In the genomic region with DNA sequence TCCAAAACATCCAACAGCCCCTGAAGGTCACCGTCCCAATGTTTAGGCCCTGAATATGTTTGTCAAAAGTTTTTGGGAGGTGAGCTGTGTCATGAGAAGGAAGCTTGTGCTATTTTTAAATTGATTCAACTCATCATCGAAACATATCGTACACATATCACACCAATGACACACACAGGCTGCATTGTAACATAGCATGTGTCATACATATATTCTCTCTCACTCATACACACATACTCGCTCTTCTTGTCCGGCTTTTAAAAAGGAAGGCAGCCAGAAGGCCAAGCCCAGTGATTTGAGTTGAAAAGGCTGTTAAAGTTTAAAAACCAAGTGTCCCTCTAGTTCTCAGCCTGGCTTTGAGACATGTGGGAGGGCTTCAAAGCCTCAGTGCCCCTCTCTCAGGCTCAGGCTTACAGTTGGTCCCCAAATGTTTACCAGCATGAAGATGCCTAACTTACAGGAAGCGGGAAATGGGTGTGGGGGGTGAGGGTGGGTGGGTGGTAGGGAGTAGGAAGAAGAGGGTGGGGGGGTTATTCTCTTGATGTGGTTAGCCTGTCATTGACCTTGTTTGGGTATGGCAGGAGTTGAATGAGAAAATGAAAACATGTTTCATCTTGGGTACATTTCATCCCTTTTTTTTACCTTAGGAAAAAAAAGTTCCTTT, we compare ENCODE assay signal across 14 cellular contexts. TPM values are rescaled to one million over a fixed set of nuclear protein-coding genes. Genes with fewer than 3 reads are reported as not detected.
DNase-seq lines count a peak whose midpoint lies in the region; ATAC-seq and TF ChIP-seq lines count a peak whose summit lies in the region.
"Had no signal": no experiment of that assay in that cellular context is flagged by ENCODE, and none has a peak within 500 bp of the region (broad histone marks: within the 10 kb centered on the region; RNA-seq: fewer than 3 reads in every experiment).

No MANE protein-coding gene starts in this region.

- no peaks in the 10 kb centered on the region for H3K9me2 ChIP-seq in PC-3 (replicated peaks; ENCODE audit: low read length)

- H3K9ac ChIP-seq in PC-3 (ENCODE audit: low read length) (no peak overlapping the region), endodermal cell (ENCODE audit: extremely low read depth, low read length, poor library complexity, severe bottlenecking) (no peak overlapping the region)

- H3K4me3 ChIP-seq in PC-3 (ENCODE audit: low read length): no peak overlapping the region
- no peak overlapping the region for H3K4me3 ChIP-seq in skin epidermis
- no peak overlapping the region for H3K4me3 ChIP-seq in endodermal cell (ENCODE audit: low read length)
- H3K4me3 ChIP-seq: body of pancreas, lung, Peyer's patch had no signal

- peaks cover 19% of the 10 kb centered on the region for H3K27me3 Mint-ChIP-seq in activated CD4-positive, alpha-beta T cell treated with anti-CD3 and anti-CD28 coated beads, Interleukin-2, amount 10 ng/mL, durations not matched to agents 7 days and 5 days
- H3K27me3 Mint-ChIP-seq in dendritic cell treated with granulocyte-macrophage colony-stimulating factor and Interleukin-4, amounts not matched to agents 40 ng/mL and 50 ng/mL, for 4 days: peaks cover 5% of the 10 kb centered on the region
- H3K27me3 Mint-ChIP-seq in endodermal cell (ENCODE audit: insufficient read depth): peaks cover 3% of the 10 kb centered on the region

- peaks cover 58% of the 10 kb centered on the region for H3K4me1 Mint-ChIP-seq in activated CD4-positive, alpha-beta T cell treated with anti-CD3 and anti-CD28 coated beads, Interleukin-2, amount 10 ng/mL, durations not matched to agents 7 days and 5 days
- H3K4me1 Mint-ChIP-seq in dendritic cell treated with granulocyte-macrophage colony-stimulating factor and Interleukin-4, amounts not matched to agents 40 ng/mL and 50 ng/mL, for 4 days (ENCODE audit: low read depth): peaks cover 45% of the 10 kb centered on the region
- peaks cover 70% of the 10 kb centered on the region for H3K4me1 Mint-ChIP-seq in endodermal cell

- H3K27me3 ChIP-seq in PC-3 (ENCODE audit: low read length) (no peaks in the 10 kb centered on the region), endodermal cell (ENCODE audit: control insufficient read depth, insufficient read depth, low read length, poor library complexity, severe bottlenecking) (no peaks in the 10 kb centered on the region)
- H3K27me3 ChIP-seq: body of pancreas, Peyer's patch had no signal

- WGBS in endodermal cell (ENCODE audit: insufficient coverage in 1 of 2, insufficient read length in 1 of 2), 2 experiments: 99% methylated on average over 5 of the region's 6 CpGs; no CpG with 5 or more reads in 1 of the 2 experiments

- DNase-seq in activated CD4-positive, alpha-beta T cell treated with anti-CD3 and anti-CD28 coated beads, Interleukin-2, amount 10 ng/mL, durations not matched to agents 7 days and 5 days: no peak
- no peak for DNase-seq in activated CD4-positive, alpha-beta T cell treated with anti-CD3 and anti-CD28 coated beads, Interleukin-2, amount 50 U/mL, for 4 hours
- DNase-seq in PC-3 (peak; percentile 48), endodermal cell (no peak), NCI-H128 (lab: John Stamatoyannopoulos, UW; ENCODE audit: unreplicated experiment) (no peak), CD1c-positive myeloid dendritic cell (ENCODE audit: extremely low spot score) (no peak)
- DNase-seq: AML-193, body of pancreas, glutamatergic neuron, NCI-H1930, Peyer's patch had no signal

- BruUV-seq in PC-3 (replicated peaks; lab: Mats Ljungman, UMichigan): no TSS peak

- no peak for TF ChIP-seq CTCF in PC-3 (conservative IDR thresholded peaks at IDR 0.05; ENCODE audit: low read depth, low read length)
- TF ChIP-seq CTCF in endodermal cell (conservative IDR thresholded peaks at IDR 0.05): no peak

- H3K36me3 ChIP-seq in PC-3 (ENCODE audit: low read depth, low read length): no peaks in the 10 kb centered on the region
- H3K36me3 ChIP-seq in endodermal cell (ENCODE audit: control insufficient read depth, insufficient read depth, low read length): peaks cover 31% of the 10 kb centered on the region
- H3K36me3 ChIP-seq: Peyer's patch had no signal

- H3F3A ChIP-seq in PC-3 (ENCODE audit: low read length, unreplicated experiment): no peaks in the 10 kb centered on the region

- peak overlapping the region; percentile 44 for H3K4me3 Mint-ChIP-seq in activated CD4-positive, alpha-beta T cell treated with anti-CD3 and anti-CD28 coated beads, Interleukin-2, amount 10 ng/mL, durations not matched to agents 7 days and 5 days
- H3K4me3 Mint-ChIP-seq in dendritic cell treated with granulocyte-macrophage colony-stimulating factor and Interleukin-4, amounts not matched to agents 40 ng/mL and 50 ng/mL, for 4 days: no peak overlapping the region
- H3K4me3 Mint-ChIP-seq in endodermal cell: no peak overlapping the region

- no peak overlapping the region for H2AFZ ChIP-seq in PC-3 (ENCODE audit: low read length)

- POLR2A ChIA-PET in activated CD4-positive, alpha-beta T cell treated with anti-CD3 and anti-CD28 coated beads, Interleukin-2, amount 10 ng/mL, durations not matched to agents 7 days and 5 days (lab: Charles Lee): interaction anchor here (0.6 kb wide), 1 partner anchor 115 kb away, joined by 3 read pairs; no protein-coding TSS in a partner anchor
- POLR2A ChIA-PET in PC-3 (lab: Charles Lee; ENCODE audit: unreplicated experiment): no interaction called here

- peaks cover 37% of the 10 kb centered on the region for H3K4me1 ChIP-seq in PC-3 (ENCODE audit: insufficient read depth, low read length)
- peaks cover 30% of the 10 kb centered on the region for H3K4me1 ChIP-seq in endodermal cell (ENCODE audit: control insufficient read depth, insufficient read depth, low read length)

- H3K4me2 ChIP-seq in PC-3 (ENCODE audit: low read length): no peak overlapping the region

- intact Hi-C loops in PC-3 (cut with micrococcal nuclease): loop anchor here (10.0 kb wide), 1 partner anchor 558 kb away; no protein-coding TSS in a partner anchor
- intact Hi-C loops in dendritic cell treated with granulocyte-macrophage colony-stimulating factor and Interleukin-4, amounts not matched to agents 40 ng/mL and 50 ng/mL, for 4 days (cut with micrococcal nuclease): loop anchor here (10.0 kb wide), 1 partner anchor 598 kb away; no protein-coding TSS in a partner anchor

- H3K27ac ChIP-seq in PC-3 (ENCODE audit: low read length): no peak overlapping the region
- H3K27ac ChIP-seq in skin epidermis: peak overlapping the region in 12 of 21 experiments; percentile 1 to 93 (median 85)
- no peak overlapping the region for H3K27ac ChIP-seq in endodermal cell (ENCODE audit: low read depth, low read length)
- H3K27ac ChIP-seq: body of pancreas had no signal

- H3K36me3 Mint-ChIP-seq in activated CD4-positive, alpha-beta T cell treated with anti-CD3 and anti-CD28 coated beads, Interleukin-2, amount 10 ng/mL, durations not matched to agents 7 days and 5 days (ENCODE audit: low read depth): peaks cover 13% of the 10 kb centered on the region
- peaks cover 23% of the 10 kb centered on the region for H3K36me3 Mint-ChIP-seq in dendritic cell treated with granulocyte-macrophage colony-stimulating factor and Interleukin-4, amounts not matched to agents 40 ng/mL and 50 ng/mL, for 4 days (ENCODE audit: low read depth)
- H3K36me3 Mint-ChIP-seq in endodermal cell (ENCODE audit: low read depth): peaks cover 21% of the 10 kb centered on the region

- no peak for ATAC-seq in PC-3
- ATAC-seq: body of pancreas had no signal

- no peaks in the 10 kb centered on the region for H3K9me3 Mint-ChIP-seq in activated CD4-positive, alpha-beta T cell treated with anti-CD3 and anti-CD28 coated beads, Interleukin-2, amount 10 ng/mL, durations not matched to agents 7 days and 5 days
- H3K9me3 Mint-ChIP-seq in dendritic cell treated with granulocyte-macrophage colony-stimulating factor and Interleukin-4, amounts not matched to agents 40 ng/mL and 50 ng/mL, for 4 days: no peaks in the 10 kb centered on the region
- H3K9me3 Mint-ChIP-seq in endodermal cell: no peaks in the 10 kb centered on the region

- peaks cover 11% of the 10 kb centered on the region; the same call in 1 of the 2 replicates for H3K79me2 ChIP-seq in PC-3 (ENCODE audit: low read length)

- H4K20me1 ChIP-seq in PC-3 (ENCODE audit: low read length): no peaks in the 10 kb centered on the region

- CTCF ChIA-PET in activated CD4-positive, alpha-beta T cell treated with anti-CD3 and anti-CD28 coated beads, Interleukin-2, amount 10 ng/mL, durations not matched to agents 7 days and 5 days (lab: Charles Lee): interaction anchor here (0.6 to 2.2 kb wide), 4 partner anchors 7 to 348 kb away, joined by 3 to 9 read pairs (median 4); no protein-coding TSS in a partner anchor
- CTCF ChIA-PET in PC-3 (lab: Charles Lee): no interaction called here

- H3K27ac Mint-ChIP-seq in activated CD4-positive, alpha-beta T cell treated with anti-CD3 and anti-CD28 coated beads, Interleukin-2, amount 10 ng/mL, durations not matched to agents 7 days and 5 days: peak overlapping the region; percentile 77
- peak overlapping the region; percentile 65 for H3K27ac Mint-ChIP-seq in dendritic cell treated with granulocyte-macrophage colony-stimulating factor and Interleukin-4, amounts not matched to agents 40 ng/mL and 50 ng/mL, for 4 days
- no peak overlapping the region for H3K27ac Mint-ChIP-seq in endodermal cell

- H3K9me3 ChIP-seq in PC-3 (ENCODE audit: low read length): no peaks in the 10 kb centered on the region
- H3K9me3 ChIP-seq in endodermal cell (ENCODE audit: control insufficient read depth, low read length): no peaks in the 10 kb centered on the region
- H3K9me3 ChIP-seq: body of pancreas, Peyer's patch had no signal

RNA-seq across cellular contexts. Expression of a gene that starts 3.3 kb away (rescaled TPM):
- 10 to 100 TPM; 27.1 to 30.8 TPM for total RNA-seq in activated CD4-positive, alpha-beta T cell treated with anti-CD3 and anti-CD28 coated beads, Interleukin-2, amount 10 ng/mL, durations not matched to agents 7 days and 5 days
- total RNA-seq in PC-3 (2014; rRNA removed) (2.0 and 2.5 TPM in 2 replicates), endodermal cell (10 to 100 TPM; 54.0 to 74.3 TPM)
- 6.9 TPM for polyA plus RNA-seq in endodermal cell (2013, experiment 1 of 2)
- 8.0 TPM for polyA plus RNA-seq in endodermal cell (2013, experiment 2 of 2)

Comparison
In these comparisons a context has a peak if more than half of its experiments do, and no peak if none do; other contexts are left out.
1. H3K27ac ChIP-seq: peak in skin epidermis (12 of 21); none in PC-3 (single experiment) and endodermal cell (single experiment).